In genomic region chr7:105846404-105846803, GRCh38 we compare ENCODE assay signal across 19 cellular contexts. TPM values are rescaled to one million over a fixed set of nuclear protein-coding genes. Genes with fewer than 3 reads are reported as not detected.
DNase-seq lines count a peak whose midpoint lies in the region; ATAC-seq and TF ChIP-seq lines count a peak whose summit lies in the region.
"Had no signal": no experiment of that assay in that cellular context is flagged by ENCODE, and none has a peak within 500 bp of the region (broad histone marks: within the 10 kb centered on the region; RNA-seq: fewer than 3 reads in every experiment).

No MANE protein-coding gene starts in this region.

- DNase-seq in natural killer cell, result no peak
- no peak for DNase-seq in natural killer cell treated with Interleukin-12 subunit alpha and Interleukin-12 subunit beta and Interleukin-15 and Interleukin-18, amount 100 ng/mL, for 72 hours (ENCODE audit: low spot score)
- no peak for DNase-seq in immature natural killer cell
- DNase-seq in activated effector memory CD4-positive, alpha-beta T cell treated with anti-CD3 and anti-CD28 coated beads, Interleukin-2, amount 50 U/mL, for 16 hours, result no peak
- no peak for DNase-seq in DMS79 treated with DMSO at 0.1 percent for 48 hours (lab: John Stamatoyannopoulos, UW)
- DNase-seq: 8988T; ACHN; AML-193; BE2C; CD8-positive, alpha-beta memory T cell; DMS 273 treated with DMSO at 0.1 percent for 48 hours; DMS79; GF-D8; GOT3; HFFc6 had no signal

- TF ChIP-seq CTCF in natural killer cell (IDR thresholded peaks at IDR 0.05), result no peak

- H3K4me3 Mint-ChIP-seq in natural killer cell (no peak overlapping the region), immature natural killer cell (peak overlapping the region in 3 of 5 donors; percentile 9 to 25 (median 17))
- H3K4me3 Mint-ChIP-seq in natural killer cell treated with Interleukin-12 subunit alpha and Interleukin-12 subunit beta and Interleukin-15 and Interleukin-18, amount 100 ng/mL, for 72 hours, result no peak overlapping the region
- H3K4me3 Mint-ChIP-seq in activated T-helper 17 cell treated with anti-CD3 and anti-CD28 coated beads, Interleukin-2, amount 50 U/mL, for 72 hours, result no peak overlapping the region
- H3K4me3 Mint-ChIP-seq: CD14-positive monocyte, HFFc6 had no signal

- ATAC-seq in natural killer cell (no peak), GM19463 (IDR thresholded peaks at IDR 0.05; ENCODE audit: unreplicated experiment) (no peak)
- ATAC-seq in natural killer cell treated with Interleukin-12 subunit alpha and Interleukin-12 subunit beta and Interleukin-15 and Interleukin-18, amount 100 ng/mL, for 72 hours, result no peak
- ATAC-seq in activated T-helper 17 cell treated with anti-CD3 and anti-CD28 coated beads, Interleukin-2, amount 50 U/mL, for 72 hours (replicated peaks), result no peak
- ATAC-seq: A549 had no signal

- H3K36me3 Mint-ChIP-seq in natural killer cell (peaks cover 11% of the 10 kb centered on the region), immature natural killer cell (peaks cover 10 to 29% (median 23%) of the 10 kb centered on the region in 3 donors)
- H3K36me3 Mint-ChIP-seq in natural killer cell treated with Interleukin-12 subunit alpha and Interleukin-12 subunit beta and Interleukin-15 and Interleukin-18, amount 100 ng/mL, for 72 hours, result peaks cover 7% of the 10 kb centered on the region
- no peaks in the 10 kb centered on the region for H3K36me3 Mint-ChIP-seq in activated T-helper 17 cell treated with anti-CD3 and anti-CD28 coated beads, Interleukin-2, amount 50 U/mL, for 72 hours (ENCODE audit: low read depth)

- no peaks in the 10 kb centered on the region for H3K9me3 Mint-ChIP-seq in natural killer cell
- H3K9me3 Mint-ChIP-seq in natural killer cell treated with Interleukin-12 subunit alpha and Interleukin-12 subunit beta and Interleukin-15 and Interleukin-18, amount 100 ng/mL, for 72 hours, result peaks cover 3% of the 10 kb centered on the region
- peaks cover 11% of the 10 kb centered on the region for H3K9me3 Mint-ChIP-seq in activated T-helper 17 cell treated with anti-CD3 and anti-CD28 coated beads, Interleukin-2, amount 50 U/mL, for 72 hours
- peaks cover 0 to 3% (median 0%) of the 10 kb centered on the region in 6 donors for H3K9me3 Mint-ChIP-seq in immature natural killer cell
- H3K9me3 Mint-ChIP-seq: HFFc6 had no signal

- intact Hi-C loops in natural killer cell (cut with micrococcal nuclease), result no loop called here

- no peaks in the 10 kb centered on the region for H3K27me3 Mint-ChIP-seq in natural killer cell (ENCODE audit: low read depth in 2 of 2)
- no peaks in the 10 kb centered on the region for H3K27me3 Mint-ChIP-seq in natural killer cell treated with Interleukin-12 subunit alpha and Interleukin-12 subunit beta and Interleukin-15 and Interleukin-18, amount 100 ng/mL, for 72 hours
- no peaks in the 10 kb centered on the region for H3K27me3 Mint-ChIP-seq in activated T-helper 17 cell treated with anti-CD3 and anti-CD28 coated beads, Interleukin-2, amount 50 U/mL, for 72 hours
- H3K27me3 Mint-ChIP-seq in immature natural killer cell (ENCODE audit: low read depth in 3 of 3), result no peaks in the 10 kb centered on the region
- H3K27me3 Mint-ChIP-seq: CD8-positive, alpha-beta memory T cell had no signal

- H3K4me1 Mint-ChIP-seq in natural killer cell (peaks cover 69 to 70% of the 10 kb centered on the region in 2 donors), immature natural killer cell (peaks cover 67 to 75% of the 10 kb centered on the region in 2 donors)
- H3K4me1 Mint-ChIP-seq in natural killer cell treated with Interleukin-12 subunit alpha and Interleukin-12 subunit beta and Interleukin-15 and Interleukin-18, amount 100 ng/mL, for 72 hours (ENCODE audit: low read depth in 2 of 2), result peaks cover 37 to 43% of the 10 kb centered on the region in 2 donors
- H3K4me1 Mint-ChIP-seq in activated T-helper 17 cell treated with anti-CD3 and anti-CD28 coated beads, Interleukin-2, amount 50 U/mL, for 72 hours, result peaks cover 34% of the 10 kb centered on the region

- H3K27ac Mint-ChIP-seq in natural killer cell (peak overlapping the region; percentile 96 to 97), immature natural killer cell (peak overlapping the region; percentile 93 to 99 (median 96))
- H3K27ac Mint-ChIP-seq in natural killer cell treated with Interleukin-12 subunit alpha and Interleukin-12 subunit beta and Interleukin-15 and Interleukin-18, amount 100 ng/mL, for 72 hours, result no peak overlapping the region
- peak overlapping the region; percentile 13 for H3K27ac Mint-ChIP-seq in activated T-helper 17 cell treated with anti-CD3 and anti-CD28 coated beads, Interleukin-2, amount 50 U/mL, for 72 hours
- H3K27ac Mint-ChIP-seq: CD14-positive monocyte, HFFc6 had no signal

RNA-seq across cellular contexts. Expression of gene ATXN7L1, which starts 30.0 kb away (rescaled TPM):
- 10 to 100 TPM; 37.5 to 48.6 (median 47.9) TPM for total RNA-seq in natural killer cell
- total RNA-seq in natural killer cell treated with Interleukin-12 subunit alpha and Interleukin-12 subunit beta and Interleukin-15 and Interleukin-18, amount 100 ng/mL, for 72 hours, result 1 to 10 TPM; 3.6 to 5.4 TPM
- total RNA-seq in activated T-helper 17 cell treated with anti-CD3 and anti-CD28 coated beads, Interleukin-2, amount 50 U/mL, for 72 hours, result 10 to 100 TPM; 12.1 to 24.0 TPM
- polyA plus RNA-seq in immature natural killer cell, result 10 to 100 TPM in 2 of 3 donors, 1 to 10 TPM in 1; 3.8 to 21.1 (median 11.9) TPM

Comparison
In these comparisons a context has a peak if more than half of its experiments do, and no peak if none do; other contexts are left out.
1. H3K27ac Mint-ChIP-seq: peak in natural killer cell (2 of 2), activated T-helper 17 cell treated with anti-CD3 and anti-CD28 coated beads, Interleukin-2, amount 50 U/mL, for 72 hours (single experiment) and immature natural killer cell (6 of 6); none in natural killer cell treated with Interleukin-12 subunit alpha and Interleukin-12 subunit beta and Interleukin-15 and Interleukin-18, amount 100 ng/mL, for 72 hours (0 of 2).
2. H3K4me3 Mint-ChIP-seq: peak in immature natural killer cell (3 of 5); none in natural killer cell (single experiment), natural killer cell treated with Interleukin-12 subunit alpha and Interleukin-12 subunit beta and Interleukin-15 and Interleukin-18, amount 100 ng/mL, for 72 hours (single experiment) and activated T-helper 17 cell treated with anti-CD3 and anti-CD28 coated beads, Interleukin-2, amount 50 U/mL, for 72 hours (single experiment).